13 cellular contexts compared by ENCODE assay signal in genomic region chr3:70816346-70816745, GRCh38.
DNase-seq lines count a peak whose midpoint lies in the region; TF ChIP-seq lines count a peak whose summit lies in the region.
"Had no signal": no experiment of that assay in that cellular context is flagged by ENCODE, and none has a peak within 500 bp of the region (broad histone marks: within the 10 kb centered on the region; RNA-seq: fewer than 3 reads in every experiment).

No MANE protein-coding gene starts in this region.

- H3K9me3 ChIP-seq in effector memory CD4-positive, alpha-beta T cell (ENCODE audit: control insufficient read depth, low read length) = no peaks in the 10 kb centered on the region

- peak; percentile 37 for DNase-seq in NCI-H446 treated with DMSO at 0.1 percent for 48 hours (lab: John Stamatoyannopoulos, UW)
- DNase-seq in RPMI7951 (ENCODE audit: low read depth) = peak; percentile 53
- DNase-seq in epithelial cell of prostate (ENCODE audit: low read depth, low spot score) = no peak
- no peak for DNase-seq in osteocyte (ENCODE audit: extremely low spot score, unreplicated experiment)
- no peak for DNase-seq in Ammon's horn (ENCODE audit: low spot score)
- DNase-seq in HK-2 (ENCODE audit: unreplicated experiment) = no peak
- no peak for DNase-seq in effector memory CD4-positive, alpha-beta T cell
- DNase-seq: CD8-positive, alpha-beta T cell; COR-L47; GF-D8 had no signal

- no peak overlapping the region for H3K4me3 ChIP-seq in effector memory CD4-positive, alpha-beta T cell (ENCODE audit: insufficient read depth, low read depth, low read length, poor library complexity, severe bottlenecking)
- H3K4me3 ChIP-seq: A549 had no signal

- H3K9me3 Mint-ChIP-seq in osteocyte (ENCODE audit: unreplicated experiment) = peaks cover 19% of the 10 kb centered on the region

- H3K36me3 ChIP-seq in effector memory CD4-positive, alpha-beta T cell (ENCODE audit: control insufficient read depth, insufficient read depth, low read length) = no peaks in the 10 kb centered on the region

- H3K36me3 Mint-ChIP-seq in osteocyte (ENCODE audit: unreplicated experiment) = peaks cover 3% of the 10 kb centered on the region
- H3K36me3 Mint-ChIP-seq: CD14-positive monocyte; CD8-positive, alpha-beta T cell had no signal

- no peak for TF ChIP-seq CTCF in osteocyte (IDR thresholded peaks at IDR 0.05)

- peak overlapping the region; percentile 27 for H3K27ac ChIP-seq in epithelial cell of prostate
- no peak overlapping the region for H3K27ac ChIP-seq in effector memory CD4-positive, alpha-beta T cell (ENCODE audit: insufficient read depth, low read length, poor library complexity, severe bottlenecking)
- H3K27ac ChIP-seq: A549, HL-60 had no signal

- no peaks in the 10 kb centered on the region for H3K27me3 Mint-ChIP-seq in osteocyte (ENCODE audit: unreplicated experiment)

- peak overlapping the region; percentile 71 for H3K27ac Mint-ChIP-seq in osteocyte (ENCODE audit: unreplicated experiment)
- H3K27ac Mint-ChIP-seq: CD14-positive monocyte; CD8-positive, alpha-beta T cell had no signal

- no peaks in the 10 kb centered on the region for H3K27me3 ChIP-seq in effector memory CD4-positive, alpha-beta T cell (replicated peaks; ENCODE audit: control insufficient read depth, insufficient read depth, low read length, poor library complexity, severe bottlenecking)

- H3K4me1 ChIP-seq in effector memory CD4-positive, alpha-beta T cell (ENCODE audit: control insufficient read depth, insufficient read depth, low read length, poor library complexity, severe bottlenecking) = no peaks in the 10 kb centered on the region
- H3K4me1 ChIP-seq: A549 had no signal

- H3K4me1 Mint-ChIP-seq in osteocyte (ENCODE audit: unreplicated experiment) = peaks cover 23% of the 10 kb centered on the region
- H3K4me1 Mint-ChIP-seq: CD14-positive monocyte had no signal

- no peak overlapping the region for H3K4me3 Mint-ChIP-seq in osteocyte (ENCODE audit: unreplicated experiment)
- H3K4me3 Mint-ChIP-seq: CD14-positive monocyte; CD8-positive, alpha-beta T cell had no signal

Comparison
In these comparisons a context has a peak if more than half of its experiments do, and no peak if none do; other contexts are left out.
1. DNase-seq: peak in NCI-H446 treated with DMSO at 0.1 percent for 48 hours (single experiment) and RPMI7951 (single experiment); none in epithelial cell of prostate (single experiment), osteocyte (single experiment), Ammon's horn (single experiment), HK-2 (single experiment) and effector memory CD4-positive, alpha-beta T cell (0 of 3).